In genomic region chr16:4347765-4348509, GRCh38 we compare ENCODE assay signal across 15 cellular contexts. TPM values are rescaled to one million over a fixed set of nuclear protein-coding genes. Genes with fewer than 3 reads are reported as not detected.
DNase-seq lines count a peak whose midpoint lies in the region; ATAC-seq and TF ChIP-seq lines count a peak whose summit lies in the region.
"Had no signal": no experiment of that assay in that cellular context is flagged by ENCODE, and none has a peak within 500 bp of the region (broad histone marks: within the 10 kb centered on the region; RNA-seq: fewer than 3 reads in every experiment).

No MANE protein-coding gene starts in this region.

- peaks cover 0 to 51% (median 30%) of the 10 kb centered on the region in 4 donors for H3K4me1 Mint-ChIP-seq in CD4-positive, CD25-positive, alpha-beta regulatory T cell
- H3K4me1 Mint-ChIP-seq in chondrocyte (ENCODE audit: low read depth) (peaks cover 22% of the 10 kb centered on the region), neural crest cell (peaks cover 30% of the 10 kb centered on the region)

- H3K4me3 Mint-ChIP-seq in CD4-positive, CD25-positive, alpha-beta regulatory T cell: peak overlapping the region in 3 of 4 donors; percentile 19 to 82 (median 72)
- H3K4me3 Mint-ChIP-seq in chondrocyte (ENCODE audit: unreplicated experiment): no peak overlapping the region
- H3K4me3 Mint-ChIP-seq in neural crest cell: peak overlapping the region; percentile 76
- H3K4me3 Mint-ChIP-seq: stimulated activated memory B cell treated with anti-CD40 and anti-IgM and Interleukin-4, amounts not matched to agents 10 μg/mL and 1 μg/mL and 100 μg/mL, for 72 hours; T-helper 1 cell treated with Interleukin-12 subunit alpha and Interleukin-12 subunit beta and Interleukin-4 antibody, amounts not matched to agents 30 μg/mL and 1 μg/mL, for 36 hours had no signal

- TF ChIP-seq CTCF in chondrocyte (IDR thresholded peaks at IDR 0.05) (no peak), neural crest cell (conservative IDR thresholded peaks at IDR 0.05) (no peak), foreskin keratinocyte (conservative IDR thresholded peaks at IDR 0.05) (no peak)

- H3K9me3 Mint-ChIP-seq in CD4-positive, CD25-positive, alpha-beta regulatory T cell: no peaks in the 10 kb centered on the region
- H3K9me3 Mint-ChIP-seq in chondrocyte (ENCODE audit: low read depth) (no peaks in the 10 kb centered on the region), neural crest cell (no peaks in the 10 kb centered on the region)
- H3K9me3 Mint-ChIP-seq: stimulated activated memory B cell treated with anti-CD40 and anti-IgM and Interleukin-4, amounts not matched to agents 10 μg/mL and 1 μg/mL and 100 μg/mL, for 72 hours; T-helper 1 cell treated with Interleukin-12 subunit alpha and Interleukin-12 subunit beta and Interleukin-4 antibody, amounts not matched to agents 30 μg/mL and 1 μg/mL, for 36 hours had no signal

- H3K4me3 ChIP-seq in CD4-positive, CD25-positive, alpha-beta regulatory T cell (ENCODE audit: low read depth, low read length): no peak overlapping the region
- H3K4me3 ChIP-seq: BLaER1, ovary had no signal

- peak overlapping the region in 1 of 3 donors; percentile 60 for H3K27ac Mint-ChIP-seq in CD4-positive, CD25-positive, alpha-beta regulatory T cell
- H3K27ac Mint-ChIP-seq in chondrocyte (ENCODE audit: unreplicated experiment) (peak overlapping the region; percentile 14), neural crest cell (ENCODE audit: unreplicated experiment) (peak overlapping the region; percentile 51)
- H3K27ac Mint-ChIP-seq: stimulated activated memory B cell treated with anti-CD40 and anti-IgM and Interleukin-4, amounts not matched to agents 10 μg/mL and 1 μg/mL and 100 μg/mL, for 72 hours; T-helper 1 cell treated with Interleukin-12 subunit alpha and Interleukin-12 subunit beta and Interleukin-4 antibody, amounts not matched to agents 30 μg/mL and 1 μg/mL, for 36 hours had no signal

- no peaks in the 10 kb centered on the region for H3K9me3 ChIP-seq in CD4-positive, CD25-positive, alpha-beta regulatory T cell (ENCODE audit: control insufficient read depth in 2 of 2, low read length in 2 of 2)
- H3K9me3 ChIP-seq: BLaER1, ovary had no signal

- no peaks in the 10 kb centered on the region for H3K27me3 Mint-ChIP-seq in CD4-positive, CD25-positive, alpha-beta regulatory T cell
- H3K27me3 Mint-ChIP-seq in chondrocyte (ENCODE audit: low read depth): no peaks in the 10 kb centered on the region
- peaks cover 10% of the 10 kb centered on the region for H3K27me3 Mint-ChIP-seq in neural crest cell (ENCODE audit: low read depth)
- H3K27me3 Mint-ChIP-seq: stimulated activated memory B cell treated with anti-CD40 and anti-IgM and Interleukin-4, amounts not matched to agents 10 μg/mL and 1 μg/mL and 100 μg/mL, for 72 hours had no signal

- H3K27ac ChIP-seq in CD4-positive, CD25-positive, alpha-beta regulatory T cell (ENCODE audit: insufficient read depth, low read length, poor library complexity, severe bottlenecking): no peak overlapping the region
- H3K27ac ChIP-seq in foreskin keratinocyte: no peak overlapping the region
- H3K27ac ChIP-seq: BLaER1, KMS-11 had no signal

- no peak for DNase-seq in CD4-positive, CD25-positive, alpha-beta regulatory T cell
- DNase-seq in MV-4-11 (lab: John Stamatoyannopoulos, UW) (peak; percentile 39), chondrocyte (ENCODE audit: low spot score) (no peak), neural crest cell (ENCODE audit: low read depth, low spot score) (no peak), foreskin keratinocyte (no peak), HuH-7.5 (ENCODE audit: low spot score) (no peak)
- DNase-seq: PC-3; stimulated activated CD4-positive, alpha-beta T cell treated with anti-CD3 and anti-CD28 coated beads, Interleukin-2, amount 100 ng/mL, for 24 hours had no signal

- no peak for ATAC-seq in CD4-positive, CD25-positive, alpha-beta regulatory T cell (ENCODE audit: low read depth in 2 of 2)
- ATAC-seq in HG03097 (IDR thresholded peaks at IDR 0.05; ENCODE audit: low FRiP score, unreplicated experiment): no peak
- ATAC-seq in foreskin keratinocyte: no peak
- ATAC-seq in HG02852 (IDR thresholded peaks at IDR 0.05; ENCODE audit: unreplicated experiment): no peak
- ATAC-seq: PC-3; stimulated activated memory B cell treated with anti-CD40 and anti-IgM and Interleukin-4, amounts not matched to agents 10 μg/mL and 1 μg/mL and 100 μg/mL, for 72 hours had no signal

- no peaks in the 10 kb centered on the region for H3K36me3 Mint-ChIP-seq in CD4-positive, CD25-positive, alpha-beta regulatory T cell
- H3K36me3 Mint-ChIP-seq in chondrocyte (ENCODE audit: low read depth) (no peaks in the 10 kb centered on the region), neural crest cell (ENCODE audit: low read depth) (peaks cover 8% of the 10 kb centered on the region)

- H3K4me1 ChIP-seq in CD4-positive, CD25-positive, alpha-beta regulatory T cell (ENCODE audit: control insufficient read depth, insufficient read depth, low read length, poor library complexity, severe bottlenecking): peaks cover 25% of the 10 kb centered on the region
- H3K4me1 ChIP-seq in foreskin keratinocyte: peaks cover 6% of the 10 kb centered on the region

- no peaks in the 10 kb centered on the region for H3K36me3 ChIP-seq in CD4-positive, CD25-positive, alpha-beta regulatory T cell (ENCODE audit: control insufficient read depth, insufficient read depth, low read length)
- H3K36me3 ChIP-seq: ovary had no signal

- no peaks in the 10 kb centered on the region for H3K27me3 ChIP-seq in CD4-positive, CD25-positive, alpha-beta regulatory T cell (ENCODE audit: control insufficient read depth, insufficient read depth, low read length)
- H3K27me3 ChIP-seq in foreskin keratinocyte: no peaks in the 10 kb centered on the region
- H3K27me3 ChIP-seq: BLaER1, ovary had no signal

RNA-seq across cellular contexts. Expression of gene PAM16, which starts 3.2 kb away (rescaled TPM):
- total RNA-seq in CD4-positive, CD25-positive, alpha-beta regulatory T cell: 39.6 TPM
- 10 to 100 TPM; 26.2 to 44.9 (median 40.1) TPM for polyA plus RNA-seq in CD4-positive, CD25-positive, alpha-beta regulatory T cell
- total RNA-seq in chondrocyte (21.6 to 24.4 TPM (median 22.4 TPM) in 3 replicates), neural crest cell (36.2 and 43.3 TPM in 2 replicates), foreskin keratinocyte (42.8 and 49.2 TPM in 2 replicates)
- polyA plus RNA-seq in foreskin keratinocyte: 73.7 and 76.5 TPM in 2 replicates

RNA-seq across cellular contexts. Expression of gene VASN, which starts 23.7 kb away (rescaled TPM):
- total RNA-seq in CD4-positive, CD25-positive, alpha-beta regulatory T cell: 0.57 TPM
- polyA plus RNA-seq in CD4-positive, CD25-positive, alpha-beta regulatory T cell: under 1 TPM in 1 of 4 donors, not detected in 3; 0.14 TPM
- total RNA-seq in chondrocyte (79.7 to 82.0 TPM (median 81.8 TPM) in 3 replicates), neural crest cell (0.91 and 1.2 TPM in 2 replicates), foreskin keratinocyte (1.8 and 2.3 TPM in 2 replicates)
- polyA plus RNA-seq in foreskin keratinocyte: 1.5 and 2.0 TPM in 2 replicates

RNA-seq across cellular contexts. Expression of gene GLIS2, which starts 32.1 kb away (rescaled TPM):
- total RNA-seq in CD4-positive, CD25-positive, alpha-beta regulatory T cell: not detected
- polyA plus RNA-seq in CD4-positive, CD25-positive, alpha-beta regulatory T cell: under 1 TPM in 1 of 4 donors, not detected in 3; 0.03 TPM
- 58.7 to 62.8 TPM (median 61.2 TPM) in 3 replicates for total RNA-seq in chondrocyte
- 17.2 and 17.4 TPM in 2 replicates for total RNA-seq in neural crest cell
- total RNA-seq in foreskin keratinocyte: 5.0 and 5.3 TPM in 2 replicates
- 9.5 TPM in 2 replicates for polyA plus RNA-seq in foreskin keratinocyte

Comparison
In these comparisons a context has a peak if more than half of its experiments do, and no peak if none do; other contexts are left out.
1. RNA of gene VASN, which starts 23.7 kb away (total RNA-seq): 79.7 to 82.0 TPM in chondrocyte; 1.8 to 2.3 TPM in foreskin keratinocyte, 0.91 to 1.2 TPM in neural crest cell and 0.57 TPM in CD4-positive, CD25-positive, alpha-beta regulatory T cell (single experiment); every median in the first group is over 10 times any median in the second.